33 cellular contexts compared by ENCODE assay signal in genomic region chr11:62999649-63000048, GRCh38. TPM values are rescaled to one million over a fixed set of nuclear protein-coding genes. Genes with fewer than 3 reads are reported as not detected.
DNase-seq lines count a peak whose midpoint lies in the region; ATAC-seq, FAIRE-seq and TF ChIP-seq lines count a peak whose summit lies in the region.
"Had no signal": no experiment of that assay in that cellular context is flagged by ENCODE, and none has a peak within 500 bp of the region (broad histone marks: within the 10 kb centered on the region; RNA-seq: fewer than 3 reads in every experiment).

No MANE protein-coding gene starts in this region.

- no peak for DNase-seq in activated naive CD8-positive, alpha-beta T cell treated with anti-CD3 and anti-CD28 coated beads, Interleukin-2, amount 50 U/mL, for 24 hours
- DNase-seq in WTC11 (ENCODE audit: low spot score): no peak
- DNase-seq in keratinocyte (ENCODE audit: low read depth, low spot score): no peak
- DNase-seq in ureter (ENCODE audit: low spot score): peak; percentile 67
- no peak for DNase-seq in DMS153 (lab: John Stamatoyannopoulos, UW)
- DNase-seq: activated CD4-positive, alpha-beta memory T cell treated with anti-CD3 and anti-CD28 coated beads, Interleukin-2, amount 10 ng/mL, durations not matched to agents 7 days and 5 days; activated CD4-positive, CD25-positive, alpha-beta regulatory T cell treated with anti-CD3 and anti-CD28 coated beads, Interleukin-2, amount 50 U/mL, for 72 hours; activated effector memory CD4-positive, alpha-beta T cell treated with Interleukin-2 at 50 U/mL for 16 hours; CD4-positive, alpha-beta memory T cell; dermis blood vessel endothelial cell; EL; Karpas-422; left ventricle myocardium inferior; MV-4-11; naive thymus-derived CD4-positive, alpha-beta T cell; NCI-H1436 treated with DMSO at 0.1 percent for 48 hours; NCI-H2171; NCI-H524 treated with DMSO at 0.1 percent for 48 hours; nucleus accumbens; stimulated activated naive CD4-positive, alpha-beta T cell treated with Interleukin-2 at 50 U/mL for 16 hours; testis; uterus had no signal

- no peak for TF ChIP-seq CTCF in WTC11 (IDR thresholded peaks at IDR 0.05)
- no peak for TF ChIP-seq CTCF in keratinocyte (optimal IDR thresholded peaks at IDR 0.05 in 1 of 3, IDR thresholded peaks at IDR 0.05 in 1 of 3, conservative IDR thresholded peaks at IDR 0.05 in 1 of 3; ENCODE audit: extremely low read depth in 1 of 3, insufficient read depth in 2 of 3, low read length in 3 of 3)

- peaks cover 2% of the 10 kb centered on the region for H3K4me1 Mint-ChIP-seq in activated naive CD8-positive, alpha-beta T cell (ENCODE audit: low read depth)
- no peaks in the 10 kb centered on the region for H3K4me1 Mint-ChIP-seq in activated naive CD8-positive, alpha-beta T cell treated with anti-CD3 and anti-CD28 coated beads, Interleukin-2, amount 50 U/mL, for 24 hours
- peaks cover 10% of the 10 kb centered on the region for H3K4me1 Mint-ChIP-seq in WTC11
- H3K4me1 Mint-ChIP-seq: CD4-positive, alpha-beta memory T cell had no signal

- H3K36me3 ChIP-seq in keratinocyte (ENCODE audit: control insufficient read depth in 2 of 2, extremely low read depth in 1 of 2, insufficient read depth in 2 of 2, low read length in 2 of 2): no peaks in the 10 kb centered on the region
- H3K36me3 ChIP-seq: HAP-1, left ventricle myocardium inferior, uterus had no signal

- H3K4me3 ChIP-seq in keratinocyte (ENCODE audit: control insufficient read depth in 2 of 3, extremely low read depth in 1 of 3, insufficient read depth in 2 of 3, low read depth in 1 of 3, low read length in 3 of 3): no peak overlapping the region
- H3K4me3 ChIP-seq: HAP-1, left ventricle myocardium inferior, testis, uterus had no signal

- FAIRE-seq in keratinocyte (lab: Jason Lieb, UNC): peak; percentile 52
- FAIRE-seq: A204.1, endometrium, TTC549 had no signal

- peak overlapping the region; percentile 48 for H3K4me3 Mint-ChIP-seq in activated naive CD8-positive, alpha-beta T cell
- H3K4me3 Mint-ChIP-seq in activated naive CD8-positive, alpha-beta T cell treated with anti-CD3 and anti-CD28 coated beads, Interleukin-2, amount 50 U/mL, for 24 hours: no peak overlapping the region
- no peak overlapping the region for H3K4me3 Mint-ChIP-seq in WTC11
- H3K4me3 Mint-ChIP-seq: activated CD4-positive, alpha-beta memory T cell treated with anti-CD3 and anti-CD28 coated beads, Interleukin-2, amount 10 ng/mL, durations not matched to agents 7 days and 5 days; CD4-positive, alpha-beta memory T cell; naive thymus-derived CD4-positive, alpha-beta T cell had no signal

- H3K27me3 Mint-ChIP-seq in activated naive CD8-positive, alpha-beta T cell: peaks cover 5% of the 10 kb centered on the region
- H3K27me3 Mint-ChIP-seq in activated naive CD8-positive, alpha-beta T cell treated with anti-CD3 and anti-CD28 coated beads, Interleukin-2, amount 50 U/mL, for 24 hours: peaks cover 3% of the 10 kb centered on the region
- H3K27me3 Mint-ChIP-seq in WTC11 (ENCODE audit: low read depth): no peaks in the 10 kb centered on the region; the same call in 1 of the 2 replicates

- no peak overlapping the region for H3K27ac ChIP-seq in keratinocyte (ENCODE audit: control insufficient read depth, insufficient read depth, low read length)
- H3K27ac ChIP-seq: left ventricle myocardium inferior, testis, uterus had no signal

- dilution Hi-C loops in keratinocyte (cut with MboI; ENCODE audit: extremely low pct_ligation_motif_present, low sequenced_read_pairs): loop anchor here (10.0 kb wide), 1 partner anchor 105 kb away; no protein-coding TSS in a partner anchor

- POLR2A ChIA-PET in WTC11 (lab: Charles Lee): interaction anchor here (0.5 kb wide), 1 partner anchor 27 kb away, joined by 5 read pairs; no protein-coding TSS in a partner anchor

- H3K4me2 ChIP-seq in keratinocyte (ENCODE audit: control insufficient read depth, extremely low read depth, insufficient read depth, low read depth, low read length): peak overlapping the region; percentile 19

- no peaks in the 10 kb centered on the region for H3K36me3 Mint-ChIP-seq in activated naive CD8-positive, alpha-beta T cell
- no peaks in the 10 kb centered on the region for H3K36me3 Mint-ChIP-seq in activated naive CD8-positive, alpha-beta T cell treated with anti-CD3 and anti-CD28 coated beads, Interleukin-2, amount 50 U/mL, for 24 hours (ENCODE audit: low read depth)
- H3K36me3 Mint-ChIP-seq in WTC11: no peaks in the 10 kb centered on the region
- H3K36me3 Mint-ChIP-seq: CD4-positive, alpha-beta memory T cell; naive thymus-derived CD4-positive, alpha-beta T cell had no signal

- no peak overlapping the region for H3K27ac Mint-ChIP-seq in activated naive CD8-positive, alpha-beta T cell
- H3K27ac Mint-ChIP-seq in activated naive CD8-positive, alpha-beta T cell treated with anti-CD3 and anti-CD28 coated beads, Interleukin-2, amount 50 U/mL, for 24 hours: no peak overlapping the region
- H3K27ac Mint-ChIP-seq in WTC11: no peak overlapping the region
- H3K27ac Mint-ChIP-seq: activated CD4-positive, alpha-beta memory T cell treated with anti-CD3 and anti-CD28 coated beads, Interleukin-2, amount 10 ng/mL, durations not matched to agents 7 days and 5 days; CD4-positive, alpha-beta memory T cell; naive thymus-derived CD4-positive, alpha-beta T cell had no signal

- H2AFZ ChIP-seq in keratinocyte (ENCODE audit: control insufficient read depth, low read length): peak overlapping the region; percentile 72

- no peak for ATAC-seq in activated naive CD8-positive, alpha-beta T cell treated with anti-CD3 and anti-CD28 coated beads, Interleukin-2, amount 50 U/mL, for 24 hours
- ATAC-seq in WTC11 (peak; percentile 37; the same call in 1 of the 2 replicates), HG02973 (IDR thresholded peaks at IDR 0.05; ENCODE audit: unreplicated experiment) (no peak), HG02588 (IDR thresholded peaks at IDR 0.05; ENCODE audit: unreplicated experiment) (no peak)
- ATAC-seq: naive thymus-derived CD4-positive, alpha-beta T cell had no signal

- H3K79me2 ChIP-seq in keratinocyte (ENCODE audit: control insufficient read depth, insufficient read depth, low read length): no peaks in the 10 kb centered on the region

- no peaks in the 10 kb centered on the region for H3K9me1 ChIP-seq in keratinocyte (ENCODE audit: control insufficient read depth, extremely low read depth, insufficient read depth, low read length)

- peaks cover 8% of the 10 kb centered on the region for H3K4me1 ChIP-seq in keratinocyte (ENCODE audit: control insufficient read depth, extremely low read depth, insufficient read depth, low read length)
- H3K4me1 ChIP-seq: HAP-1, left ventricle myocardium inferior, testis, uterus had no signal

- H3K27me3 ChIP-seq in keratinocyte (ENCODE audit: control insufficient read depth, extremely low read depth, insufficient read depth, low read length): no peaks in the 10 kb centered on the region
- H3K27me3 ChIP-seq: testis, uterus had no signal

- H4K20me1 ChIP-seq in keratinocyte (ENCODE audit: control insufficient read depth, extremely low read depth, insufficient read depth, low read length): no peaks in the 10 kb centered on the region

- CTCF ChIA-PET in WTC11 (lab: Charles Lee): interaction anchor here (0.7 to 7.0 kb wide), 9 partner anchors 9 to 94 kb away, joined by 3 to 41 read pairs (median 5); partner anchors contain the start of gene SLC22A8

- H3K9ac ChIP-seq in keratinocyte (ENCODE audit: control insufficient read depth, extremely low read depth, insufficient read depth, low read length): no peak overlapping the region

- no peaks in the 10 kb centered on the region for H3K9me3 ChIP-seq in keratinocyte (ENCODE audit: control insufficient read depth, low read depth, low read length)
- H3K9me3 ChIP-seq: HAP-1, left ventricle myocardium inferior, testis, uterus had no signal

- no peaks in the 10 kb centered on the region for H3K9me3 Mint-ChIP-seq in activated naive CD8-positive, alpha-beta T cell (ENCODE audit: low read depth)
- H3K9me3 Mint-ChIP-seq in activated naive CD8-positive, alpha-beta T cell treated with anti-CD3 and anti-CD28 coated beads, Interleukin-2, amount 50 U/mL, for 24 hours: no peaks in the 10 kb centered on the region
- H3K9me3 Mint-ChIP-seq in WTC11: no peaks in the 10 kb centered on the region; the same call in 1 of the 2 replicates
- H3K9me3 Mint-ChIP-seq: activated CD4-positive, alpha-beta memory T cell treated with anti-CD3 and anti-CD28 coated beads, Interleukin-2, amount 10 ng/mL, durations not matched to agents 7 days and 5 days; CD4-positive, alpha-beta memory T cell; naive thymus-derived CD4-positive, alpha-beta T cell had no signal

TF ChIP-seq in WTC11, 78 proteins besides CTCF, POLR2A, EP300 and RAD21 (continues in another document):
- no peak for TF ChIP-seq ESRRA (CRISPR knock-in tag; IDR thresholded peaks at IDR 0.05; ENCODE audit: borderline replicate concordance)
- TF ChIP-seq SMAD3 (CRISPR knock-in tag; IDR thresholded peaks at IDR 0.05; ENCODE audit: borderline replicate concordance): no peak
- no peak for TF ChIP-seq ZNF317 (CRISPR knock-in tag; IDR thresholded peaks at IDR 0.05; ENCODE audit: borderline replicate concordance, low read depth)
- TF ChIP-seq, protein P1, sequence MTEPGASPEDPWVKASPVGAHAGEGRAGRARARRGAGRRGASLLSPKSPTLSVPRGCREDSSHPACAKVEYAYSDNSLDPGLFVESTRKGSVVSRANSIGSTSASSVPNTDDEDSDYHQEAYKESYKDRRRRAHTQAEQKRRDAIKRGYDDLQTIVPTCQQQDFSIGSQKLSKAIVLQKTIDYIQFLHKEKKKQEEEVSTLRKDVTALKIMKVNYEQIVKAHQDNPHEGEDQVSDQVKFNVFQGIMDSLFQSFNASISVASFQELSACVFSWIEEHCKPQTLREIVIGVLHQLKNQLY (CRISPR knock-in tag; IDR thresholded peaks at IDR 0.05): no peak
- TF ChIP-seq NR2C2 (CRISPR knock-in tag; IDR thresholded peaks at IDR 0.05): no peak

RNA-seq across cellular contexts. Expression of gene SLC22A6, which starts 14.9 kb away (rescaled TPM):
- total RNA-seq in WTC11 (2021): not detected in 3 replicates
- polyA plus RNA-seq in keratinocyte: not detected in 3 replicates
- not detected for polyA plus RNA-seq in keratinocyte (2011; ENCODE audit: low read depth)
- not detected in 2 replicates for polyA plus RNA-seq in keratinocyte (2011; cell fraction: cytosol; rRNA removed)
- polyA plus RNA-seq in keratinocyte (2011; cell fraction: nucleus; rRNA removed): not detected in 2 replicates
- polyA plus RNA-seq in keratinocyte (2012; ENCODE audit: low replicate concordance): not detected in 2 replicates
- polyA minus RNA-seq in keratinocyte: not detected in 3 replicates
- not detected for polyA minus RNA-seq in keratinocyte (2011; cell fraction: cytosol; rRNA and poly(A)+ RNA removed)
- polyA minus RNA-seq in keratinocyte (2011; cell fraction: nucleus; rRNA and poly(A)+ RNA removed): not detected in 2 replicates
- not detected for total RNA-seq in ureter
- total RNA-seq: activated CD4-positive, alpha-beta memory T cell treated with anti-CD3 and anti-CD28 coated beads, Interleukin-2, amount 10 ng/mL, durations not matched to agents 7 days and 5 days; CD4-positive, alpha-beta memory T cell; dermis blood vessel endothelial cell; glomerular endothelial cell; left ventricle myocardium inferior; naive thymus-derived CD4-positive, alpha-beta T cell; pulmonary artery endothelial cell; SK-MEL-5; T-helper 1 cell treated with Interleukin-12 subunit alpha and Interleukin-12 subunit beta and Interleukin-4 antibody, amounts not matched to agents 30 ng/mL and 1 ng/mL, for 36 hours; testis; uterus had no signal
- polyA plus RNA-seq: CD4-positive, alpha-beta memory T cell; naive thymus-derived CD4-positive, alpha-beta T cell had no signal

RNA-seq across cellular contexts. Expression of gene SLC22A8, which starts 16.0 kb away (rescaled TPM):
- total RNA-seq in WTC11 (2021) (not detected in 3 replicates), ureter (not detected)
- not detected in 3 replicates for polyA plus RNA-seq in keratinocyte
- polyA plus RNA-seq in keratinocyte (2011; ENCODE audit: low read depth): not detected
- not detected in 2 replicates for polyA plus RNA-seq in keratinocyte (2011; cell fraction: cytosol; rRNA removed)
- polyA plus RNA-seq in keratinocyte (2011; cell fraction: nucleus; rRNA removed): not detected in 2 replicates
- not detected in 2 replicates for polyA plus RNA-seq in keratinocyte (2012; ENCODE audit: low replicate concordance)
- polyA minus RNA-seq in keratinocyte: not detected in 3 replicates
- polyA minus RNA-seq in keratinocyte (2011; cell fraction: cytosol; rRNA and poly(A)+ RNA removed): not detected
- not detected in 2 replicates for polyA minus RNA-seq in keratinocyte (2011; cell fraction: nucleus; rRNA and poly(A)+ RNA removed)
- total RNA-seq: activated CD4-positive, alpha-beta memory T cell treated with anti-CD3 and anti-CD28 coated beads, Interleukin-2, amount 10 ng/mL, durations not matched to agents 7 days and 5 days; CD4-positive, alpha-beta memory T cell; dermis blood vessel endothelial cell; glomerular endothelial cell; left ventricle myocardium inferior; naive thymus-derived CD4-positive, alpha-beta T cell; pulmonary artery endothelial cell; SK-MEL-5; T-helper 1 cell treated with Interleukin-12 subunit alpha and Interleukin-12 subunit beta and Interleukin-4 antibody, amounts not matched to agents 30 ng/mL and 1 ng/mL, for 36 hours; uterus had no signal
- polyA plus RNA-seq: CD4-positive, alpha-beta memory T cell; naive thymus-derived CD4-positive, alpha-beta T cell had no signal
